15 cellular contexts compared by ENCODE assay signal in genomic region chr9:82797539-82797938, GRCh38.
DNase-seq lines count a peak whose midpoint lies in the region; ATAC-seq, FAIRE-seq and TF ChIP-seq lines count a peak whose summit lies in the region.
"Had no signal": no experiment of that assay in that cellular context is flagged by ENCODE, and none has a peak within 500 bp of the region (broad histone marks: within the 10 kb centered on the region; RNA-seq: fewer than 3 reads in every experiment).

No MANE protein-coding gene starts in this region.

- H3K27me3 ChIP-seq in K562 (ENCODE audit: control insufficient read depth in 2 of 2, insufficient read depth in 2 of 2, low read length in 2 of 2) (no peaks in the 10 kb centered on the region), brain microvascular endothelial cell (replicated peaks) (no peaks in the 10 kb centered on the region)
- H3K27me3 ChIP-seq: spleen had no signal

- ATAC-seq in K562 (no peak), mucosa of descending colon (no peak), GM19463 (IDR thresholded peaks at IDR 0.05; ENCODE audit: unreplicated experiment) (no peak)

- no peaks in the 10 kb centered on the region for H4K20me1 ChIP-seq in K562 (replicated peaks; ENCODE audit: control insufficient read depth, insufficient read depth, low read length)

- intact Hi-C loops in K562 (cut with micrococcal nuclease) (no loop called here), mucosa of descending colon (cut with DNase I, micrococcal nuclease) (no loop called here)

- TF ChIP-seq RAD21 in K562 (CRISPR knock-in tag; conservative IDR thresholded peaks at IDR 0.05 in 1 of 2, IDR thresholded peaks at IDR 0.05 in 1 of 2) = no peak

- no peaks in the 10 kb centered on the region for H3K79me2 ChIP-seq in K562 (ENCODE audit: control insufficient read depth, insufficient read depth, low read length)

- no peak for TF ChIP-seq EP300 in K562 (IDR thresholded peaks at IDR 0.05; ENCODE audit: low read length)

- no TSS peak for BruUV-seq in K562 (replicated peaks; lab: Mats Ljungman, UMichigan)

- H3K4me2 ChIP-seq in K562 (ENCODE audit: insufficient read depth, low read length) = no peak overlapping the region
- H3K4me2 ChIP-seq: PC-9 had no signal

- no peak for TF ChIP-seq CTCF in K562 (IDR thresholded peaks at IDR 0.05 in 2 of 3, conservative IDR thresholded peaks at IDR 0.05 in 1 of 3; ENCODE audit: insufficient read depth in 2 of 3, low read depth in 1 of 3, low read length in 3 of 3)
- TF ChIP-seq CTCF in mucosa of descending colon (IDR thresholded peaks at IDR 0.05) = no peak
- TF ChIP-seq CTCF in brain microvascular endothelial cell (IDR thresholded peaks at IDR 0.05; ENCODE audit: low read depth, low read length, missing control alignments) = no peak

- H3K9me3 ChIP-seq in K562 (replicated peaks; ENCODE audit: control insufficient read depth, insufficient read depth, low read depth, low read length) = no peaks in the 10 kb centered on the region
- H3K9me3 ChIP-seq in mucosa of descending colon = no peaks in the 10 kb centered on the region
- H3K9me3 ChIP-seq: spleen had no signal

- 0% methylated on average over 1 of the region's 3 CpGs for WGBS in K562 (ENCODE audit: insufficient coverage, low coverage, missing lambda C conversion rate)

- TF ChIP-seq POLR2A in K562 (conservative IDR thresholded peaks at IDR 0.05) = no peak

- in situ Hi-C loops in G401 (cut with HindIII; ENCODE audit: low sequenced_read_pairs) = no loop called here
- in situ Hi-C loops in K562 (cut with MboI) = no loop called here
- in situ Hi-C loops in brain microvascular endothelial cell (cut with HindIII; ENCODE audit: low pct_ligation_motif_present, low sequenced_read_pairs) = no loop called here

- H3K4me3 ChIP-seq in K562 (no peak overlapping the region), mucosa of descending colon (no peak overlapping the region), brain microvascular endothelial cell (ENCODE audit: low read depth, low read length) (no peak overlapping the region)
- H3K4me3 ChIP-seq: lung, PC-9, spleen had no signal

- CTCF ChIA-PET in K562 (lab: Yijun Ruan, JAX; ENCODE audit: low intra/inter-chr PET ratio) = no interaction called here

- H3K9me1 ChIP-seq in K562 (ENCODE audit: control insufficient read depth, insufficient read depth, low read length) = no peaks in the 10 kb centered on the region

- H3K27ac ChIP-seq in K562 (ENCODE audit: extremely low read depth, low read depth, low read length) (no peak overlapping the region), brain microvascular endothelial cell (no peak overlapping the region)
- H3K27ac ChIP-seq: PC-9, spleen had no signal

- H2AFZ ChIP-seq in K562 (ENCODE audit: low read depth, low read length) = no peak overlapping the region
- H2AFZ ChIP-seq: PC-9 had no signal

- H3K4me1 ChIP-seq in K562 (replicated peaks in 1 of 2; ENCODE audit: control insufficient read depth in 2 of 2, insufficient read depth in 2 of 2, low read length in 2 of 2) = no peaks in the 10 kb centered on the region
- H3K4me1 ChIP-seq in mucosa of descending colon (ENCODE audit: low read depth) = no peaks in the 10 kb centered on the region
- H3K4me1 ChIP-seq: spleen had no signal

- DNase-seq in G401 (ENCODE audit: low spot score) = peak; percentile 60
- DNase-seq in NCI-H2029 (lab: John Stamatoyannopoulos, UW) = peak; percentile 78
- DNase-seq in K562 (ENCODE audit: extremely low read depth in 1 of 4, low spot score in 3 of 4) = peak in 1 of 4 experiments; percentile 0
- DNase-seq in mucosa of descending colon = peak; percentile 48 to 67 (median 64)
- no peak for DNase-seq in brain microvascular endothelial cell
- DNase-seq in activated CD4-positive, alpha-beta T cell treated with anti-CD3 and anti-CD28 coated beads for 1 hour = no peak
- no peak for DNase-seq in NCI-H526 treated with DMSO at 0.1 percent for 48 hours (lab: John Stamatoyannopoulos, UW)
- DNase-seq: activated CD4-positive, CD25-positive, alpha-beta regulatory T cell treated with anti-CD3 and anti-CD28 coated beads, Interleukin-2, amount 50 U/mL, for 72 hours; amniotic stem cell; CD8-positive, alpha-beta memory T cell; PC-9; spleen; SW 1271 had no signal

- POLR2A ChIA-PET in K562 (lab: Yijun Ruan, JAX) = no interaction called here

- H3K36me3 ChIP-seq in K562 (ENCODE audit: control insufficient read depth, insufficient read depth, low read length) = no peaks in the 10 kb centered on the region
- H3K36me3 ChIP-seq in mucosa of descending colon (ENCODE audit: low read depth) = no peaks in the 10 kb centered on the region
- H3K36me3 ChIP-seq in brain microvascular endothelial cell (replicated peaks) = no peaks in the 10 kb centered on the region
- H3K36me3 ChIP-seq: spleen had no signal

- FAIRE-seq in K562 (lab: Jason Lieb, UNC) = no peak

- no peak overlapping the region for H3K9ac ChIP-seq in K562 (ENCODE audit: insufficient read depth in 1 of 2, low read depth in 2 of 2, low read length in 2 of 2)

TF ChIP-seq in K562, 482 proteins besides CTCF, POLR2A, EP300 and RAD21:
- TF ChIP-seq NBN (IDR thresholded peaks at IDR 0.05; ENCODE audit: low read depth) (no peak), NFIC (IDR thresholded peaks at IDR 0.05) (peak; percentile 9; the same call in 1 of the 2 replicates)

Comparison
In these comparisons a context has a peak if more than half of its experiments do, and no peak if none do; other contexts are left out.
1. DNase-seq: peak in G401 (single experiment), NCI-H2029 (single experiment) and mucosa of descending colon (3 of 3); none in brain microvascular endothelial cell (single experiment), activated CD4-positive, alpha-beta T cell treated with anti-CD3 and anti-CD28 coated beads for 1 hour (single experiment) and NCI-H526 treated with DMSO at 0.1 percent for 48 hours (single experiment).